9 cellular contexts compared by ENCODE assay signal in genomic region chr17:38920374-38921291, GRCh38. TPM values are rescaled to one million over a fixed set of nuclear protein-coding genes. Genes with fewer than 3 reads are reported as not detected.
DNase-seq lines count a peak whose midpoint lies in the region; ATAC-seq and TF ChIP-seq lines count a peak whose summit lies in the region.
"Had no signal": no experiment of that assay in that cellular context is flagged by ENCODE, and none has a peak within 500 bp of the region (broad histone marks: within the 10 kb centered on the region; RNA-seq: fewer than 3 reads in every experiment).

No MANE protein-coding gene starts in this region.

- H3F3A ChIP-seq in PC-9 (ENCODE audit: insufficient read depth, low read depth), result peaks cover 59% of the 10 kb centered on the region; the same call in 1 of the 2 replicates

- H3K27me3 ChIP-seq in PC-9 (ENCODE audit: insufficient read depth, low read depth) (no peaks in the 10 kb centered on the region), ascending aorta (no peaks in the 10 kb centered on the region), testis (no peaks in the 10 kb centered on the region)

- intact Hi-C loops in PC-9 (cut with micrococcal nuclease; ENCODE audit: unreplicated experiment), result loop anchor here (5.0 kb wide), 2 partner anchors 37 to 232 kb away; partner anchors contain the start of gene PLXDC1
- intact Hi-C loops in ascending aorta (cut with DNase I), result no loop called here
- intact Hi-C loops in testis (cut with DNase I; ENCODE audit: low total_unique reads), result no loop called here

- DNase-seq in PC-9 (no peak), ascending aorta (ENCODE audit: low spot score in 2 of 2) (peak in 1 of 2 donors; percentile 62), mesenteric fat pad (ENCODE audit: low spot score) (peak; percentile 71), testis (peak; percentile 9), NCI-H774 (lab: John Stamatoyannopoulos, UW) (no peak)
- DNase-seq: NCI-H526 treated with DMSO at 0.1 percent for 48 hours had no signal

- CTCF ChIA-PET in PC-9 (lab: Charles Lee), result interaction anchor here (0.5 kb wide), 1 partner anchor 54 kb away, joined by 3 read pairs; no protein-coding TSS in a partner anchor

- H4K20me1 ChIP-seq in PC-9 (ENCODE audit: insufficient read depth), result peaks cover 19% of the 10 kb centered on the region

- H3K79me2 ChIP-seq in PC-9 (ENCODE audit: low read depth), result no peaks in the 10 kb centered on the region

- H3K27ac ChIP-seq in PC-9 (no peak overlapping the region), ascending aorta (peak overlapping the region; percentile 78 to 79), testis (no peak overlapping the region)

- ATAC-seq in GM19452 (IDR thresholded peaks at IDR 0.05; ENCODE audit: unreplicated experiment) (no peak), GM18511 (IDR thresholded peaks at IDR 0.05; ENCODE audit: unreplicated experiment) (no peak)

- H2AFZ ChIP-seq in PC-9, result no peak overlapping the region

- TF ChIP-seq POLR2A in testis (IDR thresholded peaks at IDR 0.05), result no peak

- TF ChIP-seq CTCF in PC-9 (conservative IDR thresholded peaks at IDR 0.05) (no peak), ascending aorta (IDR thresholded peaks at IDR 0.05) (no peak), testis (IDR thresholded peaks at IDR 0.05) (no peak)

- H3K9me2 ChIP-seq in PC-9 (ENCODE audit: insufficient read depth), result no peaks in the 10 kb centered on the region

- H3K9me3 ChIP-seq in PC-9 (ENCODE audit: insufficient read depth, low read depth) (no peaks in the 10 kb centered on the region), ascending aorta (no peaks in the 10 kb centered on the region), testis (no peaks in the 10 kb centered on the region)

- H3K4me3 ChIP-seq in PC-9, result no peak overlapping the region
- no peak overlapping the region for H3K4me3 ChIP-seq in ascending aorta
- no peak overlapping the region for H3K4me3 ChIP-seq in testis

- no peaks in the 10 kb centered on the region for H3K4me1 ChIP-seq in PC-9 (replicated peaks; ENCODE audit: insufficient read depth)
- peaks cover 4 to 37% of the 10 kb centered on the region in 2 donors for H3K4me1 ChIP-seq in ascending aorta
- H3K4me1 ChIP-seq in testis, result no peaks in the 10 kb centered on the region

- POLR2A ChIA-PET in PC-9 (lab: Charles Lee; ENCODE audit: unreplicated experiment), result interaction anchor here (0.6 kb wide), 1 partner anchor 46 kb away, joined by 3 read pairs; no protein-coding TSS in a partner anchor

- peaks cover 17% of the 10 kb centered on the region; the same call in 1 of the 2 replicates for H3K36me3 ChIP-seq in PC-9 (ENCODE audit: low read depth)
- H3K36me3 ChIP-seq in ascending aorta, result peaks cover 32 to 50% of the 10 kb centered on the region in 2 donors
- no peaks in the 10 kb centered on the region for H3K36me3 ChIP-seq in testis (ENCODE audit: low read depth, missing control alignments)

- 70 to 75% methylated on average over 9 of the region's 9 CpGs for WGBS in testis, 2 donors

- no peak overlapping the region for H3K4me2 ChIP-seq in PC-9

- BruUV-seq in PC-9 (replicated peaks; lab: Mats Ljungman, UMichigan), result TSS peak; percentile 22

RNA-seq across cellular contexts. Expression of gene FBXO47, which starts 46.6 kb away (rescaled TPM):
- total RNA-seq in PC-9 (2021) (not detected in 2 replicates), ascending aorta (not detected), mesenteric fat pad (not detected), testis (10 to 100 TPM in 1 of 2 donors, 1 to 10 TPM in 1; 6.3 to 11.6 TPM)
- 5.8 TPM for polyA plus RNA-seq in testis (ENCODE audit: insufficient read depth, low read depth, low replicate concordance)
- total RNA-seq: T-helper 2 cell treated with Interferon-gamma antibody and Interleukin-4, amounts not matched to agents 100 ng/mL and 5 ng/mL, for 36 hours had no signal

RNA-seq across cellular contexts. Expression of gene LASP1, which starts 50.8 kb away (rescaled TPM):
- total RNA-seq in PC-9 (2021), result 220 and 309 TPM in 2 replicates
- 300 TPM for total RNA-seq in ascending aorta
- total RNA-seq in mesenteric fat pad, result 172 TPM
- 10 to 100 TPM; 60.3 to 83.2 TPM for total RNA-seq in testis
- 58.2 TPM for polyA plus RNA-seq in testis (ENCODE audit: insufficient read depth, low read depth, low replicate concordance)

Comparison
In these comparisons a context has a peak if more than half of its experiments do, and no peak if none do; other contexts are left out.
1. DNase-seq: peak in mesenteric fat pad (single experiment) and testis (single experiment); none in PC-9 (0 of 2) and NCI-H774 (single experiment).
2. H3K27ac ChIP-seq: peak in ascending aorta (2 of 2); none in PC-9 (single experiment) and testis (0 of 2).